ENCODE assay signal across 15 cellular contexts in the genomic region with DNA sequence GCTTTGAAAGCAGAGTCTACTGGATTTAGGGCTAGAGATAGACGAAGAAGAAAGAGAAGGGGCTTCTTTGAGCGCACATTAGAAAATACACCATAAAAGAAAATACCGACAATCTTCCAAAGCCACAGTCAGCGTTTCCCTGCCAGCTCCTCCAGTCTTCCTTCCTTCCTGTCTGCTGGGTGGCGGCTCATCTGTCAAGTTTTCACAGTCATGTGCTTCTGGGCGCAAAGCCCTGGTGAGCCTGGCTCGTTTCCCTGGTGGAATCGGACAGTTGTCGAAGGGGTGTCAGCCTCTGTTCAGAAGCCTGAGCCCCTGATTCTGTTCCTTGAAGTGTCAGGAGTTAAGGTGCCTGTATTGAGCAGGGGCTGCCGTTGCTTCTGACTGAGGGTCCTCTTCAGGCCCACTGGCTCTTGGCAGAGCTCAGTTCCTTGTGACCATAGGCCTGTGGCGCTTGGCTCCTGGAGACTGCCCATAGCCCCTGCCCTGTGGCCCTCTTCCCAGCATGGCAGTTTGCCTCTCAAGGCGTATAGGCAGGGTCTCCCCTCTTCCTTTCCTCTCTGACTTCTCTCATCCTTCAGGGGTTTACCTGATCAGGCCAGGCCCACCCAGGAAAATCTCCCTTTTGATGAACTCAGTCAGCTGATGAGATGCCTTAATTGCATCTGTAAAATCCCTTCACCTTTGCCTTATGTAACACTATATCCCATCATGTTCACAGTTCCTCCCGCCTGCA. TPM values are rescaled to one million over a fixed set of nuclear protein-coding genes. Genes with fewer than 3 reads are reported as not detected.
DNase-seq lines count a peak whose midpoint lies in the region; ATAC-seq, FAIRE-seq and TF ChIP-seq lines count a peak whose summit lies in the region.
"Had no signal": no experiment of that assay in that cellular context is flagged by ENCODE, and none has a peak within 500 bp of the region (broad histone marks: within the 10 kb centered on the region; RNA-seq: fewer than 3 reads in every experiment).

No MANE protein-coding gene starts in this region.

- no CpG with 5 or more reads among the region's 13 CpGs for WGBS in mesendoderm (ENCODE audit: extremely low coverage, insufficient coverage, low lambda C conversion rate)

- H3K79me2 ChIP-seq in astrocyte (ENCODE audit: insufficient read depth, low read length) (no peaks in the 10 kb centered on the region), mesendoderm (ENCODE audit: control insufficient read depth, insufficient read depth, low read length) (no peaks in the 10 kb centered on the region)

- H3K27ac Mint-ChIP-seq in astrocyte (ENCODE audit: unreplicated experiment), result peak overlapping the region; percentile 4
- peak overlapping the region; percentile 78 for H3K27ac Mint-ChIP-seq in mesothelial cell of epicardium

- peaks cover 23% of the 10 kb centered on the region for H4K20me1 ChIP-seq in astrocyte (ENCODE audit: insufficient read depth, low read length)

- no peak overlapping the region for H4K8ac ChIP-seq in mesendoderm (ENCODE audit: low read depth, low read length)

- H3K4ac ChIP-seq in mesendoderm (ENCODE audit: low read depth, low read length), result no peak overlapping the region

- no peak overlapping the region for H3K18ac ChIP-seq in mesendoderm (ENCODE audit: low read length)

- DNase-seq in left cardiac atrium (peak; percentile 64), cardiac septum (ENCODE audit: low spot score) (no peak), astrocyte (ENCODE audit: low read depth) (peak; percentile 36), mesothelial cell of epicardium (ENCODE audit: low spot score in 2 of 2, unreplicated experiment in 2 of 2) (no peak), thoracic aorta (ENCODE audit: low spot score) (no peak), mesendoderm (no peak), BE2C (no peak)
- DNase-seq: NCI-H187 treated with DMSO at 0.1 percent for 48 hours, NCI-H748 treated with DMSO at 0.1 percent for 48 hours, occipital lobe, Right ventricle myocardium superior had no signal

- H3K27me3 ChIP-seq in astrocyte (ENCODE audit: insufficient read depth, low read length) (no peaks in the 10 kb centered on the region), thoracic aorta (replicated peaks; ENCODE audit: insufficient read depth) (no peaks in the 10 kb centered on the region), mesendoderm (ENCODE audit: insufficient read depth, low read length, poor library complexity) (no peaks in the 10 kb centered on the region), BE2C (no peaks in the 10 kb centered on the region)

- H3K23ac ChIP-seq in mesendoderm (ENCODE audit: low read length), result no peak overlapping the region

- no peak for FAIRE-seq in astrocyte (lab: Jason Lieb, UNC)
- FAIRE-seq: endometrium, GM12892, TTC549 had no signal

- no peak overlapping the region for H2BK15ac ChIP-seq in mesendoderm (replicated peaks; ENCODE audit: low read depth)

- H3K27me3 Mint-ChIP-seq in astrocyte (ENCODE audit: low read depth, unreplicated experiment) (peaks cover 4% of the 10 kb centered on the region), mesothelial cell of epicardium (ENCODE audit: low read depth) (no peaks in the 10 kb centered on the region)

- no peak overlapping the region for H3K27ac ChIP-seq in astrocyte (ENCODE audit: low read depth, low read length)
- H3K27ac ChIP-seq in thoracic aorta, result peak overlapping the region; percentile 81 to 93
- H3K27ac ChIP-seq in mesendoderm (ENCODE audit: low read depth, low read length), result no peak overlapping the region

- H4K5ac ChIP-seq in mesendoderm (ENCODE audit: low read length), result no peak overlapping the region

- H3K9ac ChIP-seq in astrocyte (ENCODE audit: low read length) (no peak overlapping the region), mesendoderm (ENCODE audit: low read length) (no peak overlapping the region)

- no peaks in the 10 kb centered on the region for H3K36me3 ChIP-seq in astrocyte (ENCODE audit: insufficient read depth, low read length)
- peaks cover 10% of the 10 kb centered on the region for H3K36me3 ChIP-seq in thoracic aorta
- H3K36me3 ChIP-seq in mesendoderm (ENCODE audit: control insufficient read depth, insufficient read depth, low read length), result no peaks in the 10 kb centered on the region
- no peaks in the 10 kb centered on the region for H3K36me3 ChIP-seq in BE2C

- H3K4me3 ChIP-seq in astrocyte (ENCODE audit: insufficient read depth, low read depth, low read length) (no peak overlapping the region), thoracic aorta (no peak overlapping the region), mesendoderm (ENCODE audit: low read length) (no peak overlapping the region), BE2C (ENCODE audit: low read depth, low read length) (no peak overlapping the region)

- H3K36me3 Mint-ChIP-seq in astrocyte (ENCODE audit: low read depth, unreplicated experiment) (no peaks in the 10 kb centered on the region), mesothelial cell of epicardium (no peaks in the 10 kb centered on the region)

- TF ChIP-seq CTCF in astrocyte (IDR thresholded peaks at IDR 0.05; ENCODE audit: insufficient read depth, low read depth, low read length), result no peak
- TF ChIP-seq CTCF in mesothelial cell of epicardium (IDR thresholded peaks at IDR 0.05; ENCODE audit: unreplicated experiment), result no peak
- TF ChIP-seq CTCF in thoracic aorta (IDR thresholded peaks at IDR 0.05), result no peak
- TF ChIP-seq CTCF in BE2C (IDR thresholded peaks at IDR 0.05; ENCODE audit: low read depth, low read length), result no peak

- intact Hi-C loops in left cardiac atrium (cut with DNase I) (no loop called here), cardiac septum (cut with DNase I) (no loop called here)

- H3K9me3 Mint-ChIP-seq in astrocyte (ENCODE audit: unreplicated experiment) (no peaks in the 10 kb centered on the region), mesothelial cell of epicardium (no peaks in the 10 kb centered on the region)

- H2AK5ac ChIP-seq in mesendoderm (ENCODE audit: low read length), result no peak overlapping the region

- no peak overlapping the region for H2BK5ac ChIP-seq in mesendoderm (ENCODE audit: low read length)

- H3K4me3 Mint-ChIP-seq in astrocyte (ENCODE audit: unreplicated experiment) (no peak overlapping the region), mesothelial cell of epicardium (no peak overlapping the region)

- peaks cover 42% of the 10 kb centered on the region for H3K4me1 ChIP-seq in astrocyte (ENCODE audit: insufficient read depth, low read length)
- peaks cover 39 to 76% of the 10 kb centered on the region in 2 donors for H3K4me1 ChIP-seq in thoracic aorta (ENCODE audit: control insufficient read depth in 1 of 2, low read depth in 2 of 2)
- no peaks in the 10 kb centered on the region for H3K4me1 ChIP-seq in mesendoderm (ENCODE audit: control insufficient read depth, low read depth, low read length)
- H3K4me1 ChIP-seq in BE2C, result peaks cover 2% of the 10 kb centered on the region; the same call in 1 of the 2 replicates

- H3K56ac ChIP-seq in mesendoderm (ENCODE audit: low read length), result no peak overlapping the region

- H3K79me1 ChIP-seq in mesendoderm (ENCODE audit: low read length), result no peaks in the 10 kb centered on the region

- ATAC-seq in left cardiac atrium (no peak), thoracic aorta (ENCODE audit: insufficient number of reproducible peaks, low FRiP score, low read depth) (no peak), GM21360 (IDR thresholded peaks at IDR 0.05; ENCODE audit: unreplicated experiment) (no peak)

- no peak overlapping the region for H2BK120ac ChIP-seq in mesendoderm (ENCODE audit: low read depth, low read length)

- H3K4me2 ChIP-seq in astrocyte (ENCODE audit: low read length) (no peak overlapping the region), mesendoderm (ENCODE audit: low read length) (no peak overlapping the region)

- peaks cover 48% of the 10 kb centered on the region for H3K4me1 Mint-ChIP-seq in astrocyte (ENCODE audit: low read depth, unreplicated experiment)
- H3K4me1 Mint-ChIP-seq in mesothelial cell of epicardium, result peaks cover 31% of the 10 kb centered on the region

- H2AFZ ChIP-seq in astrocyte (ENCODE audit: low read depth, low read length), result no peak overlapping the region

- no peaks in the 10 kb centered on the region for H3K9me3 ChIP-seq in astrocyte (ENCODE audit: insufficient read depth, low read depth, low read length)
- H3K9me3 ChIP-seq in thoracic aorta, result no peaks in the 10 kb centered on the region
- H3K9me3 ChIP-seq in BE2C, result no peaks in the 10 kb centered on the region

RNA-seq across cellular contexts. Expression of a gene that starts 58.6 kb away (rescaled TPM):
- total RNA-seq in left cardiac atrium (10 to 100 TPM; 20.6 to 21.7 TPM), cardiac septum (13.7 TPM), astrocyte (18.4 and 25.8 TPM in 2 replicates), mesothelial cell of epicardium (22.7 to 27.9 TPM (median 26.5 TPM) in 3 replicates), thoracic aorta (100 to 1,000 TPM; 124 to 201 TPM)
- 4.6 TPM for polyA plus RNA-seq in mesendoderm (2013, experiment 1 of 2)
- polyA plus RNA-seq in mesendoderm (2013, experiment 2 of 2), result 4.7 TPM
- polyA plus RNA-seq in BE2C (2012; ENCODE audit: insufficient read depth, insufficient read length, low read depth), result 18.3 TPM

Comparison
In these comparisons a context has a peak if more than half of its experiments do, and no peak if none do; other contexts are left out.
1. DNase-seq: peak in left cardiac atrium (single experiment) and astrocyte (single experiment); none in cardiac septum (single experiment), mesothelial cell of epicardium (0 of 2), thoracic aorta (single experiment), mesendoderm (single experiment) and BE2C (single experiment).
2. H3K27ac ChIP-seq: peak in thoracic aorta (2 of 2); none in astrocyte (single experiment) and mesendoderm (single experiment).